Comparison of ENCODE assay signal across 10 cellular contexts in genomic region chr19:34580408-34580807, GRCh38.
"Had no signal": no experiment of that assay in that cellular context is flagged by ENCODE, and none has a peak within 500 bp of the region (broad histone marks: within the 10 kb centered on the region; RNA-seq: fewer than 3 reads in every experiment).

No MANE protein-coding gene starts in this region.

- H3K4me2 ChIP-seq: GM23338 had no signal

- H3K36me3 ChIP-seq: HAP-1 had no signal

- H3K9ac ChIP-seq: GM23248 had no signal

- H3K27ac ChIP-seq: GM23248 had no signal

- H3K4me3 ChIP-seq: GM23248, GM23338, HAP-1 had no signal

- FAIRE-seq: H1, H54 had no signal

- ATAC-seq: GM23338, HCT116 had no signal

- H2AFZ ChIP-seq: GM23248, GM23338 had no signal

- H3K9me3 ChIP-seq: HAP-1 had no signal

- DNase-seq: GM23248, GOT3, H7, HCEC 1CT, HFFc6 had no signal

- H3K4me1 ChIP-seq: HAP-1 had no signal
